Comparison of ENCODE assay signal across 21 cellular contexts in the genomic region with DNA sequence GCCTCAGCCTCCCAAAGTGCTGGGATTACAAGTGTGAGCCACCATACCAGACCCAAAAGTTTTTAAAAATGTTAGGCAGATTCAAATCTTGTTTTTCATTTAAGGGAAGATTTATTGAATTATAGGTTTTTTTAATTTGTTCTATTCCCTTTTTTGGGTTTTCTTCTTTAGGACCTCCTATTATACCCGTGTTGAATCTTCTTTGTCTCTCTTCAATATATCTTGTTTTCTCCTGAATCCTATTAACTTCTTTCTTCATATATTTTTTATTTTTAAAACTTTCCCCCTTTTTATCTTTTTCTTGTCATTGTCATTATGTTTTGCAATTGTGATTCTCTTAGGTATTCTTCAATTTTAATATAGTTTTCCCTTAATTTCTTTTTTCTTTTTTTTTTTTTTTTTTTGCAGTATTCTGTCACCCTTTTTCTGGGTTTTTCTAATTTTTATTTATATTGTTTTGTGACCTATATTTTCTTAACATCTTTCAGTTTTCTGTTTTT. TPM values are rescaled to one million over a fixed set of nuclear protein-coding genes. Genes with fewer than 3 reads are reported as not detected.
DNase-seq lines count a peak whose midpoint lies in the region; FAIRE-seq and TF ChIP-seq lines count a peak whose summit lies in the region.
"Had no signal": no experiment of that assay in that cellular context is flagged by ENCODE, and none has a peak within 500 bp of the region (broad histone marks: within the 10 kb centered on the region; RNA-seq: fewer than 3 reads in every experiment).

No MANE protein-coding gene starts in this region.

- TF ChIP-seq POLR2A in erythroblast (IDR thresholded peaks at IDR 0.05; ENCODE audit: low read length) = no peak

- H3K27me3 Mint-ChIP-seq in CD4-positive, alpha-beta memory T cell = peaks cover 19 to 20% of the 10 kb centered on the region in 2 donors

- H3K9me3 ChIP-seq in small intestine (ENCODE audit: control insufficient read depth, low read depth) = no peaks in the 10 kb centered on the region
- peaks cover 0 to 6% of the 10 kb centered on the region in 2 donors for H3K9me3 ChIP-seq in CD4-positive, alpha-beta memory T cell (ENCODE audit: control insufficient read depth in 1 of 2, low read length in 2 of 2)

- no peak for TF ChIP-seq CTCF in GM10266 (IDR thresholded peaks at IDR 0.05; ENCODE audit: control insufficient read depth, insufficient read depth, low read depth, missing control alignments)

- H3K4me3 Mint-ChIP-seq in CD4-positive, alpha-beta memory T cell = no peak overlapping the region
- H3K4me3 Mint-ChIP-seq: CD8-positive, alpha-beta T cell; H9 had no signal

- no peaks in the 10 kb centered on the region for H3K27me3 ChIP-seq in small intestine (ENCODE audit: control insufficient read depth in 2 of 2, insufficient read depth in 2 of 2, low read length in 2 of 2)
- peaks cover 6% of the 10 kb centered on the region for H3K27me3 ChIP-seq in CD4-positive, alpha-beta memory T cell (ENCODE audit: insufficient read depth, low read length)

- FAIRE-seq in G401.6 (lab: Jason Lieb, UNC) = peak; percentile 77
- peak; percentile 93 for FAIRE-seq in small intestine (lab: Jason Lieb, UNC)
- FAIRE-seq: GM18507 had no signal

- H3K27ac Mint-ChIP-seq in CD4-positive, alpha-beta memory T cell = no peak overlapping the region
- H3K27ac Mint-ChIP-seq: CD8-positive, alpha-beta T cell; H9 had no signal

- no peak overlapping the region for H3K4me3 ChIP-seq in small intestine (ENCODE audit: low read depth in 1 of 2, low read length in 2 of 2)
- no peak overlapping the region for H3K4me3 ChIP-seq in CD4-positive, alpha-beta memory T cell (ENCODE audit: low read length in 2 of 2)

- intact Hi-C loops in CD4-positive, alpha-beta memory T cell (cut with micrococcal nuclease) = no loop called here

- H3K36me3 Mint-ChIP-seq in CD4-positive, alpha-beta memory T cell = peaks cover 4 to 5% of the 10 kb centered on the region in 2 donors
- H3K36me3 Mint-ChIP-seq: CD8-positive, alpha-beta T cell had no signal

- CTCF ChIA-PET in CD4-positive, alpha-beta memory T cell (lab: Charles Lee; ENCODE audit: partially characterized antibody) = no interaction called here

- H3K27ac ChIP-seq in small intestine (ENCODE audit: low read depth in 1 of 2, low read length in 1 of 2) = no peak overlapping the region
- H3K27ac ChIP-seq in CD4-positive, alpha-beta memory T cell (ENCODE audit: low read depth, low read length) = no peak overlapping the region
- H3K27ac ChIP-seq: KMS-11, RWPE1 had no signal

- 95 to 100% (median 95%) methylated on average over 1 of the region's 1 CpG for WGBS in small intestine, 3 donors

- DNase-seq in OCI-M1 (lab: John Stamatoyannopoulos, UW) = peak; percentile 17
- DNase-seq in erythroblast (lab: John Stamatoyannopoulos, UW) = peak; percentile 18 to 31
- DNase-seq in small intestine = no peak
- DNase-seq in NCI-H524 treated with DMSO at 0.1 percent for 48 hours (lab: John Stamatoyannopoulos, UW) = no peak
- no peak for DNase-seq in CD4-positive, alpha-beta memory T cell
- DNase-seq in GM10266 (ENCODE audit: extremely low spot score) = no peak
- DNase-seq: C1 segment of cervical spinal cord; Caco-2; CD8-positive, alpha-beta T cell; DMS79 treated with DMSO at 0.1 percent for 48 hours; H9; IMR-90; MM.1S; NCI-H2029; NCI-H2227 treated with DMSO at 0.1 percent for 48 hours; NCI-H69; SHP77 had no signal

- no peaks in the 10 kb centered on the region for H3K4me1 Mint-ChIP-seq in CD4-positive, alpha-beta memory T cell

- POLR2A ChIA-PET in CD4-positive, alpha-beta memory T cell (lab: Charles Lee; ENCODE audit: partially characterized antibody) = no interaction called here

- H3K9me3 Mint-ChIP-seq in CD4-positive, alpha-beta memory T cell = peaks cover 3 to 28% (median 18%) of the 10 kb centered on the region in 8 donors

- no peaks in the 10 kb centered on the region for H3K36me3 ChIP-seq in small intestine (ENCODE audit: control insufficient read depth in 2 of 2, insufficient read depth in 2 of 2, low read length in 2 of 2)
- no peaks in the 10 kb centered on the region for H3K36me3 ChIP-seq in CD4-positive, alpha-beta memory T cell (ENCODE audit: insufficient read depth, low read length)

- H3K4me1 ChIP-seq in small intestine (ENCODE audit: control insufficient read depth in 2 of 2, insufficient read depth in 1 of 2, low read depth in 1 of 2, low read length in 1 of 2) = peaks cover 0 to 2% of the 10 kb centered on the region in 2 donors
- H3K4me1 ChIP-seq in CD4-positive, alpha-beta memory T cell (ENCODE audit: insufficient read depth, low read length) = no peaks in the 10 kb centered on the region
- H3K4me1 ChIP-seq: Caco-2 had no signal

RNA-seq across cellular contexts. Expression of a gene that starts 45.9 kb away (rescaled TPM):
- 100 to 1,000 TPM in 1 of 3 donors, 10 to 100 TPM in 2; 47.2 to 144 (median 53.0) TPM for polyA plus RNA-seq in small intestine
- 100 to 1,000 TPM; 258 to 270 TPM for total RNA-seq in CD4-positive, alpha-beta memory T cell
- 100 to 1,000 TPM in 1 of 2 donors, 10 to 100 TPM in 1; 83.4 to 136 TPM for polyA plus RNA-seq in CD4-positive, alpha-beta memory T cell

RNA-seq across cellular contexts. Expression of a gene that starts 57.5 kb away (rescaled TPM):
- 100 to 1,000 TPM; 120 to 142 (median 139) TPM for polyA plus RNA-seq in small intestine
- total RNA-seq in CD4-positive, alpha-beta memory T cell = 10 to 100 TPM; 93.3 to 96.5 TPM
- polyA plus RNA-seq in CD4-positive, alpha-beta memory T cell = 100 to 1,000 TPM in 1 of 2 donors, 10 to 100 TPM in 1; 88.1 to 132 TPM

Comparison
In these comparisons a context has a peak if more than half of its experiments do, and no peak if none do; other contexts are left out.
1. DNase-seq: peak in OCI-M1 (single experiment) and erythroblast (2 of 2); none in small intestine (single experiment), NCI-H524 treated with DMSO at 0.1 percent for 48 hours (single experiment), CD4-positive, alpha-beta memory T cell (0 of 5) and GM10266 (single experiment).